ENCODE assay signal across 1 cellular context in the genomic region with DNA sequence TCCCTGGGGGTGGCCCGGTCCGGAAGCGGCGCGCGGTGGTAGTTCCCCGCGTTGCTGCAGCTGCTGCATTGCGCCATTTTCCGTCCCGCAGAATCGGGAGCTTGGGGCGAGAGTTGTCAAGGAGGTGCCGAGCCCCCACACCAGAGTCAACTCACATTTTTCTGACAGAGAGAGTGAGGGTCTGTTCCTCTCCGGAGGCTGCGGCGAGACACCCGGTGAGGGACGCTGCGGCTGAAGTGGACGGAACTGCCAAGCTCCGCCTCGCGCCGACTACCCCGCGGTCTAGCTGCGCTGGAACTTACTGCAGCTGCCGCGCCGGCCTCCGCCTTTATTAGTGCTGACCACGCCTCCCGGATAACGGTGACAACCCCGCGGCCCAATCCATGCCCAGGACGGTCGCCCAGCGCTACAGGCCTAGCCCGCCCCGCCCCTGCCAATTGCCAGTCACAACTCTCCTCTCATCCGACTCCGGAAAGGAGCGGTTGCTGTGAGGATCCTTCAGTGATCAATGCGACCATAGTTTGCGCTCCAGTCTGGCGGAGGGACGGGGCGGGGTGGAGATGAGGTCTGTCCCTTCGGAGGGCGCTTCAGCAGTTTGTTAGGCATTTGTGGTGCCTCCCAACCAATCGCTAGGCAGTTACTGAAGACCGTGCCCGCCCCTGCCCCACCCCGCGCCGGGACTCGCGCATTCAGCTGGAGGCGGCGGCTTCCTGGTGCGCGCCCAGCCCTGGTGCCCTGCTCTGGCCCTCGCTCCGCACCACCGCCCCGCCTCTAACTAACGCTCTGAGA.
TF ChIP-seq lines count a peak whose summit lies in the region.

A gene with protein sequence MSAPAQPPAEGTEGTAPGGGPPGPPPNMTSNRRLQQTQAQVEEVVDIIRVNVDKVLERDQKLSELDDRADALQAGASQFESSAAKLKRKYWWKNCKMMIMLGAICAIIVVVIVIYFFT (minus strand): TSS at position 303 of the 789 bp plus-strand sequence. CDS start 146 bp downstream, at position 157.

TF ChIP-seq in K562, 482 proteins besides CTCF, POLR2A, EP300 and RAD21 (continued from another document and continues in another):
- TF ChIP-seq TBP (optimal IDR thresholded peaks at IDR 0.05; ENCODE audit: low read depth, low read length) (peak; percentile 97), GTF2F1 (IDR thresholded peaks at IDR 0.05; ENCODE audit: low read depth, low read length) (peak; percentile 75), TAF9B (IDR thresholded peaks at IDR 0.05; ENCODE audit: partially characterized antibody) (peak; percentile 61), ZFX (CRISPR knock-in tag; IDR thresholded peaks at IDR 0.05) (peak; percentile 67), GTF2E2 (tag; IDR thresholded peaks at IDR 0.05) (peak; percentile 71), PML (IDR thresholded peaks at IDR 0.05; ENCODE audit: low read length) (no peak; the same call in 1 of the 2 replicates), TEAD1 (CRISPR knock-in tag; IDR thresholded peaks at IDR 0.05) (0 out of 4 replicates have a peak, but pooled peaks of 1 of the 2 experiments have one; percentile 50), YY1 (IDR thresholded peaks at IDR 0.05; ENCODE audit: borderline replicate concordance in 1 of 3, control insufficient read depth in 1 of 3, extremely low read depth in 1 of 3, insufficient read depth in 3 of 3, insufficient read length in 1 of 3, insufficient replicate concordance in 2 of 3, low read depth in 1 of 3, low read length in 2 of 3) (peak in 1 of 3 experiments; percentile 69), ARNT (IDR thresholded peaks at IDR 0.05) (no peak), ZBTB8A (IDR thresholded peaks at IDR 0.05; ENCODE audit: partially characterized antibody) (no peak), KLF1 (tag; IDR thresholded peaks at IDR 0.05) (0 out of 2 replicates have a peak, but pooled peaks have one; percentile 12), NELFE (IDR thresholded peaks at IDR 0.05; ENCODE audit: insufficient read depth, insufficient read length) (peak; percentile 61), RFX1 (IDR thresholded peaks at IDR 0.05) (peak; percentile 92), CXXC5 (CRISPR knock-in tag; IDR thresholded peaks at IDR 0.05) (peak; percentile 55), RBM17 (IDR thresholded peaks at IDR 0.05; ENCODE audit: borderline replicate concordance, low read depth, low read length) (no peak), HMGN3 (IDR thresholded peaks at IDR 0.05; ENCODE audit: borderline replicate concordance, extremely low read depth, insufficient read length, low read depth, low read length) (peak; percentile 68), EWSR1 (IDR thresholded peaks at IDR 0.05; ENCODE audit: borderline replicate concordance, low read depth, partially characterized antibody) (no peak), RBFOX2 (IDR thresholded peaks at IDR 0.05; ENCODE audit: low read depth, low read length) (peak; percentile 100), POLR2G (IDR thresholded peaks at IDR 0.05; ENCODE audit: low read depth, low read length) (peak; percentile 100), FIP1L1 (IDR thresholded peaks at IDR 0.05; ENCODE audit: low read depth, low read length, poor library complexity, severe bottlenecking) (peak; percentile 75), ZNF282 (CRISPR knock-in tag; IDR thresholded peaks at IDR 0.05) (peak; percentile 89; the same call in 1 of the 2 replicates), NRF1 (conservative IDR thresholded peaks at IDR 0.05 in 1 of 2, IDR thresholded peaks at IDR 0.05 in 1 of 2) (peak; percentile 87 to 88), DIDO1 (tag; IDR thresholded peaks at IDR 0.05; ENCODE audit: low read depth) (no peak), CBX8 (IDR thresholded peaks at IDR 0.05; ENCODE audit: borderline replicate concordance, extremely low read depth, low read depth, low read length, poor library complexity, severe bottlenecking) (no peak), NFYB (IDR thresholded peaks at IDR 0.05; ENCODE audit: extremely low read depth, insufficient read length) (peak; percentile 38), RBBP5 (IDR thresholded peaks at IDR 0.05; ENCODE audit: borderline replicate concordance, insufficient read depth, low read length, poor library complexity, severe bottlenecking) (peak; percentile 64), SP2 (IDR thresholded peaks at IDR 0.05; ENCODE audit: extremely low read depth, low read depth, low read length, poor library complexity, severe bottlenecking) (peak; percentile 67), C11orf30 (IDR thresholded peaks at IDR 0.05; ENCODE audit: low read depth) (peak; percentile 63), CREBBP (IDR thresholded peaks at IDR 0.05; ENCODE audit: low read depth, low read length) (no peak), CHD2 (IDR thresholded peaks at IDR 0.05; ENCODE audit: low read depth, low read length) (peak; percentile 52; the same call in 1 of the 2 replicates), HDAC2 (IDR thresholded peaks at IDR 0.05) (peak; percentile 32; the same call in 1 of the 2 replicates), EP400 (IDR thresholded peaks at IDR 0.05) (peak; percentile 64)
- TF ChIP-seq, protein P1, sequence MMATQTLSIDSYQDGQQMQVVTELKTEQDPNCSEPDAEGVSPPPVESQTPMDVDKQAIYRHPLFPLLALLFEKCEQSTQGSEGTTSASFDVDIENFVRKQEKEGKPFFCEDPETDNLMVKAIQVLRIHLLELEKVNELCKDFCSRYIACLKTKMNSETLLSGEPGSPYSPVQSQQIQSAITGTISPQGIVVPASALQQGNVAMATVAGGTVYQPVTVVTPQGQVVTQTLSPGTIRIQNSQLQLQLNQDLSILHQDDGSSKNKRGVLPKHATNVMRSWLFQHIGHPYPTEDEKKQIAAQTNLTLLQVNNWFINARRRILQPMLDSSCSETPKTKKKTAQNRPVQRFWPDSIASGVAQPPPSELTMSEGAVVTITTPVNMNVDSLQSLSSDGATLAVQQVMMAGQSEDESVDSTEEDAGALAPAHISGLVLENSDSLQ (IDR thresholded peaks at IDR 0.05), result peak; percentile 98
- TF ChIP-seq, protein P2, sequence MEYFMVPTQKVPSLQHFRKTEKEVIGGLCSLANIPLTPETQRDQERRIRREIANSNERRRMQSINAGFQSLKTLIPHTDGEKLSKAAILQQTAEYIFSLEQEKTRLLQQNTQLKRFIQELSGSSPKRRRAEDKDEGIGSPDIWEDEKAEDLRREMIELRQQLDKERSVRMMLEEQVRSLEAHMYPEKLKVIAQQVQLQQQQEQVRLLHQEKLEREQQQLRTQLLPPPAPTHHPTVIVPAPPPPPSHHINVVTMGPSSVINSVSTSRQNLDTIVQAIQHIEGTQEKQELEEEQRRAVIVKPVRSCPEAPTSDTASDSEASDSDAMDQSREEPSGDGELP (CRISPR knock-in tag; IDR thresholded peaks at IDR 0.05; ENCODE audit: borderline replicate concordance), result peak; percentile 88
- TF ChIP-seq, protein P3, sequence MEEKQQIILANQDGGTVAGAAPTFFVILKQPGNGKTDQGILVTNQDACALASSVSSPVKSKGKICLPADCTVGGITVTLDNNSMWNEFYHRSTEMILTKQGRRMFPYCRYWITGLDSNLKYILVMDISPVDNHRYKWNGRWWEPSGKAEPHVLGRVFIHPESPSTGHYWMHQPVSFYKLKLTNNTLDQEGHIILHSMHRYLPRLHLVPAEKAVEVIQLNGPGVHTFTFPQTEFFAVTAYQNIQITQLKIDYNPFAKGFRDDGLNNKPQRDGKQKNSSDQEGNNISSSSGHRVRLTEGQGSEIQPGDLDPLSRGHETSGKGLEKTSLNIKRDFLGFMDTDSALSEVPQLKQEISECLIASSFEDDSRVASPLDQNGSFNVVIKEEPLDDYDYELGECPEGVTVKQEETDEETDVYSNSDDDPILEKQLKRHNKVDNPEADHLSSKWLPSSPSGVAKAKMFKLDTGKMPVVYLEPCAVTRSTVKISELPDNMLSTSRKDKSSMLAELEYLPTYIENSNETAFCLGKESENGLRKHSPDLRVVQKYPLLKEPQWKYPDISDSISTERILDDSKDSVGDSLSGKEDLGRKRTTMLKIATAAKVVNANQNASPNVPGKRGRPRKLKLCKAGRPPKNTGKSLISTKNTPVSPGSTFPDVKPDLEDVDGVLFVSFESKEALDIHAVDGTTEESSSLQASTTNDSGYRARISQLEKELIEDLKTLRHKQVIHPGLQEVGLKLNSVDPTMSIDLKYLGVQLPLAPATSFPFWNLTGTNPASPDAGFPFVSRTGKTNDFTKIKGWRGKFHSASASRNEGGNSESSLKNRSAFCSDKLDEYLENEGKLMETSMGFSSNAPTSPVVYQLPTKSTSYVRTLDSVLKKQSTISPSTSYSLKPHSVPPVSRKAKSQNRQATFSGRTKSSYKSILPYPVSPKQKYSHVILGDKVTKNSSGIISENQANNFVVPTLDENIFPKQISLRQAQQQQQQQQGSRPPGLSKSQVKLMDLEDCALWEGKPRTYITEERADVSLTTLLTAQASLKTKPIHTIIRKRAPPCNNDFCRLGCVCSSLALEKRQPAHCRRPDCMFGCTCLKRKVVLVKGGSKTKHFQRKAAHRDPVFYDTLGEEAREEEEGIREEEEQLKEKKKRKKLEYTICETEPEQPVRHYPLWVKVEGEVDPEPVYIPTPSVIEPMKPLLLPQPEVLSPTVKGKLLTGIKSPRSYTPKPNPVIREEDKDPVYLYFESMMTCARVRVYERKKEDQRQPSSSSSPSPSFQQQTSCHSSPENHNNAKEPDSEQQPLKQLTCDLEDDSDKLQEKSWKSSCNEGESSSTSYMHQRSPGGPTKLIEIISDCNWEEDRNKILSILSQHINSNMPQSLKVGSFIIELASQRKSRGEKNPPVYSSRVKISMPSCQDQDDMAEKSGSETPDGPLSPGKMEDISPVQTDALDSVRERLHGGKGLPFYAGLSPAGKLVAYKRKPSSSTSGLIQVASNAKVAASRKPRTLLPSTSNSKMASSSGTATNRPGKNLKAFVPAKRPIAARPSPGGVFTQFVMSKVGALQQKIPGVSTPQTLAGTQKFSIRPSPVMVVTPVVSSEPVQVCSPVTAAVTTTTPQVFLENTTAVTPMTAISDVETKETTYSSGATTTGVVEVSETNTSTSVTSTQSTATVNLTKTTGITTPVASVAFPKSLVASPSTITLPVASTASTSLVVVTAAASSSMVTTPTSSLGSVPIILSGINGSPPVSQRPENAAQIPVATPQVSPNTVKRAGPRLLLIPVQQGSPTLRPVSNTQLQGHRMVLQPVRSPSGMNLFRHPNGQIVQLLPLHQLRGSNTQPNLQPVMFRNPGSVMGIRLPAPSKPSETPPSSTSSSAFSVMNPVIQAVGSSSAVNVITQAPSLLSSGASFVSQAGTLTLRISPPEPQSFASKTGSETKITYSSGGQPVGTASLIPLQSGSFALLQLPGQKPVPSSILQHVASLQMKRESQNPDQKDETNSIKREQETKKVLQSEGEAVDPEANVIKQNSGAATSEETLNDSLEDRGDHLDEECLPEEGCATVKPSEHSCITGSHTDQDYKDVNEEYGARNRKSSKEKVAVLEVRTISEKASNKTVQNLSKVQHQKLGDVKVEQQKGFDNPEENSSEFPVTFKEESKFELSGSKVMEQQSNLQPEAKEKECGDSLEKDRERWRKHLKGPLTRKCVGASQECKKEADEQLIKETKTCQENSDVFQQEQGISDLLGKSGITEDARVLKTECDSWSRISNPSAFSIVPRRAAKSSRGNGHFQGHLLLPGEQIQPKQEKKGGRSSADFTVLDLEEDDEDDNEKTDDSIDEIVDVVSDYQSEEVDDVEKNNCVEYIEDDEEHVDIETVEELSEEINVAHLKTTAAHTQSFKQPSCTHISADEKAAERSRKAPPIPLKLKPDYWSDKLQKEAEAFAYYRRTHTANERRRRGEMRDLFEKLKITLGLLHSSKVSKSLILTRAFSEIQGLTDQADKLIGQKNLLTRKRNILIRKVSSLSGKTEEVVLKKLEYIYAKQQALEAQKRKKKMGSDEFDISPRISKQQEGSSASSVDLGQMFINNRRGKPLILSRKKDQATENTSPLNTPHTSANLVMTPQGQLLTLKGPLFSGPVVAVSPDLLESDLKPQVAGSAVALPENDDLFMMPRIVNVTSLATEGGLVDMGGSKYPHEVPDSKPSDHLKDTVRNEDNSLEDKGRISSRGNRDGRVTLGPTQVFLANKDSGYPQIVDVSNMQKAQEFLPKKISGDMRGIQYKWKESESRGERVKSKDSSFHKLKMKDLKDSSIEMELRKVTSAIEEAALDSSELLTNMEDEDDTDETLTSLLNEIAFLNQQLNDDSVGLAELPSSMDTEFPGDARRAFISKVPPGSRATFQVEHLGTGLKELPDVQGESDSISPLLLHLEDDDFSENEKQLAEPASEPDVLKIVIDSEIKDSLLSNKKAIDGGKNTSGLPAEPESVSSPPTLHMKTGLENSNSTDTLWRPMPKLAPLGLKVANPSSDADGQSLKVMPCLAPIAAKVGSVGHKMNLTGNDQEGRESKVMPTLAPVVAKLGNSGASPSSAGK (IDR thresholded peaks at IDR 0.05), result peak; percentile 28
- TF ChIP-seq, protein P4, sequence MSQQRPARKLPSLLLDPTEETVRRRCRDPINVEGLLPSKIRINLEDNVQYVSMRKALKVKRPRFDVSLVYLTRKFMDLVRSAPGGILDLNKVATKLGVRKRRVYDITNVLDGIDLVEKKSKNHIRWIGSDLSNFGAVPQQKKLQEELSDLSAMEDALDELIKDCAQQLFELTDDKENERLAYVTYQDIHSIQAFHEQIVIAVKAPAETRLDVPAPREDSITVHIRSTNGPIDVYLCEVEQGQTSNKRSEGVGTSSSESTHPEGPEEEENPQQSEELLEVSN (IDR thresholded peaks at IDR 0.05; ENCODE audit: borderline replicate concordance in 1 of 2, extremely low read depth in 1 of 2, insufficient read depth in 1 of 2, insufficient read length in 1 of 2, low read depth in 1 of 2, low read length in 1 of 2, poor library complexity in 1 of 2, severe bottlenecking in 1 of 2), result peak; percentile 26 to 42
- TF ChIP-seq, protein P5, sequence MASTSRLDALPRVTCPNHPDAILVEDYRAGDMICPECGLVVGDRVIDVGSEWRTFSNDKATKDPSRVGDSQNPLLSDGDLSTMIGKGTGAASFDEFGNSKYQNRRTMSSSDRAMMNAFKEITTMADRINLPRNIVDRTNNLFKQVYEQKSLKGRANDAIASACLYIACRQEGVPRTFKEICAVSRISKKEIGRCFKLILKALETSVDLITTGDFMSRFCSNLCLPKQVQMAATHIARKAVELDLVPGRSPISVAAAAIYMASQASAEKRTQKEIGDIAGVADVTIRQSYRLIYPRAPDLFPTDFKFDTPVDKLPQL (IDR thresholded peaks at IDR 0.05; ENCODE audit: extremely low read depth, insufficient read length), result peak; percentile 45
- TF ChIP-seq, protein P6, sequence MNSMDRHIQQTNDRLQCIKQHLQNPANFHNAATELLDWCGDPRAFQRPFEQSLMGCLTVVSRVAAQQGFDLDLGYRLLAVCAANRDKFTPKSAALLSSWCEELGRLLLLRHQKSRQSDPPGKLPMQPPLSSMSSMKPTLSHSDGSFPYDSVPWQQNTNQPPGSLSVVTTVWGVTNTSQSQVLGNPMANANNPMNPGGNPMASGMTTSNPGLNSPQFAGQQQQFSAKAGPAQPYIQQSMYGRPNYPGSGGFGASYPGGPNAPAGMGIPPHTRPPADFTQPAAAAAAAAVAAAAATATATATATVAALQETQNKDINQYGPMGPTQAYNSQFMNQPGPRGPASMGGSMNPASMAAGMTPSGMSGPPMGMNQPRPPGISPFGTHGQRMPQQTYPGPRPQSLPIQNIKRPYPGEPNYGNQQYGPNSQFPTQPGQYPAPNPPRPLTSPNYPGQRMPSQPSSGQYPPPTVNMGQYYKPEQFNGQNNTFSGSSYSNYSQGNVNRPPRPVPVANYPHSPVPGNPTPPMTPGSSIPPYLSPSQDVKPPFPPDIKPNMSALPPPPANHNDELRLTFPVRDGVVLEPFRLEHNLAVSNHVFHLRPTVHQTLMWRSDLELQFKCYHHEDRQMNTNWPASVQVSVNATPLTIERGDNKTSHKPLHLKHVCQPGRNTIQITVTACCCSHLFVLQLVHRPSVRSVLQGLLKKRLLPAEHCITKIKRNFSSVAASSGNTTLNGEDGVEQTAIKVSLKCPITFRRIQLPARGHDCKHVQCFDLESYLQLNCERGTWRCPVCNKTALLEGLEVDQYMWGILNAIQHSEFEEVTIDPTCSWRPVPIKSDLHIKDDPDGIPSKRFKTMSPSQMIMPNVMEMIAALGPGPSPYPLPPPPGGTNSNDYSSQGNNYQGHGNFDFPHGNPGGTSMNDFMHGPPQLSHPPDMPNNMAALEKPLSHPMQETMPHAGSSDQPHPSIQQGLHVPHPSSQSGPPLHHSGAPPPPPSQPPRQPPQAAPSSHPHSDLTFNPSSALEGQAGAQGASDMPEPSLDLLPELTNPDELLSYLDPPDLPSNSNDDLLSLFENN (IDR thresholded peaks at IDR 0.05; ENCODE audit: low read depth in 2 of 2, low read length in 2 of 2), result peak in 1 of 2 experiments; percentile 39; a peak in 1 of 4 replicates
